Comparison of ENCODE assay signal across 22 cellular contexts in the genomic region with DNA sequence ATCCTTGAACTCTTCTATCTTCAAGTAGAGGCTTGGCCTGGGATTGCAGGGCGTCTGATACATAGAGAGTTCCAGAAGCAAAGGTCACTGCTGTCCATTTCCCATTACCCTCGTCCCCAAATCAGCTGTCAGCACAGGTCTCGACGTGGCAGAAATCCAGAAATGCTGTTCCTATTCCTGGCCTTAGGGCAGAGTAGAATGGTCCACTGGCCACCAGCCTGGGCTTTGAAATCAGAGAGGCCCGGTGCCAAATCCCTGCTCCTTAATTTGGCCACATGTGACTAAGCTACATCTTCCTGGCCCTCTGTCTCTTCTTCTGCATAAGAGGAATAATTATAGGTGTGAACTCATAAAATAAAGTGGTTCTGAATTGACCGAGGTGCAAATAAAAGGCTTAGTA.
"Had no signal": no experiment of that assay in that cellular context is flagged by ENCODE, and none has a peak within 500 bp of the region (broad histone marks: within the 10 kb centered on the region; RNA-seq: fewer than 3 reads in every experiment).

No MANE protein-coding gene starts in this region.

- H3K4me1 Mint-ChIP-seq: brain had no signal

- H3K27ac Mint-ChIP-seq: activated T-helper 2 cell treated with anti-CD3 and anti-CD28 coated beads, Interferon-gamma antibody, Interleukin-2, Interleukin-4, amounts not matched to agents 10 μg/mL and 5 μg/mL and 100 μg/mL, durations not matched to agents 14 hours and 24 hours and 36 hours; brain; progenitor cell of endocrine pancreas had no signal

- H3K27ac ChIP-seq: gastrocnemius medialis, suprapubic skin had no signal

- DNase-seq: activated CD4-positive, alpha-beta T cell treated with anti-CD3 and anti-CD28 coated beads, Interleukin-2, amount 50 U/mL, for 1 hour; activated naive CD4-positive, alpha-beta T cell treated with Interleukin-2 at 50 U/mL for 16 hours; anterior cingulate cortex; cortex of kidney; effector CD4-positive, alpha-beta T cell; gastrocnemius medialis; head of caudate nucleus; midbrain; SK-N-SH; stimulated activated CD4-positive, alpha-beta T cell treated with anti-CD3 and anti-CD28 coated beads, Interleukin-12 subunit alpha, Interleukin-12 subunit beta, amount 100 ng/mL, for 4 hours; stimulated activated CD4-positive, alpha-beta T cell treated with anti-CD3 and anti-CD28 coated beads, Interleukin-1b, Interleukin-23, amount 100 ng/mL, for 48 hours; stimulated activated naive CD8-positive, alpha-beta T cell treated with anti-CD3 and anti-CD28 coated beads, Interleukin-15, Interleukin-2, amounts not matched to agents 100 U/mL and 50 U/mL, for 24 hours; T-cell; T1000; trophoblast cell had no signal

- H3K36me3 Mint-ChIP-seq: brain had no signal

- H3K9me3 Mint-ChIP-seq: activated T-helper 2 cell treated with anti-CD3 and anti-CD28 coated beads, Interferon-gamma antibody, Interleukin-2, Interleukin-4, amounts not matched to agents 10 μg/mL and 5 μg/mL and 100 μg/mL, durations not matched to agents 14 hours and 24 hours and 36 hours; brain; central memory CD8-positive, alpha-beta T cell; T-cell had no signal

- H3K27me3 Mint-ChIP-seq: brain; central memory CD8-positive, alpha-beta T cell; T-cell had no signal

- H3K4me3 ChIP-seq: gastrocnemius medialis, lung, suprapubic skin had no signal

- H3K4me3 Mint-ChIP-seq: brain; central memory CD8-positive, alpha-beta T cell; T-cell had no signal

- H3K9me3 ChIP-seq: gastrocnemius medialis, SK-N-SH, suprapubic skin had no signal

- H3K36me3 ChIP-seq: gastrocnemius medialis, suprapubic skin had no signal

- ATAC-seq: gastrocnemius medialis; left lobe of liver; stimulated activated naive CD8-positive, alpha-beta T cell treated with anti-CD3 and anti-CD28 coated beads, Interleukin-15, Interleukin-2, amounts not matched to agents 100 U/mL and 50 U/mL, for 24 hours; T-cell had no signal

- H3K4me1 ChIP-seq: gastrocnemius medialis, suprapubic skin had no signal
